Comparison of ENCODE assay signal across 6 cellular contexts in genomic region chr1:153962088-153963029, GRCh38. TPM values are rescaled to one million over a fixed set of nuclear protein-coding genes. Genes with fewer than 3 reads are reported as not detected.
DNase-seq lines count a peak whose midpoint lies in the region; ATAC-seq and TF ChIP-seq lines count a peak whose summit lies in the region.

No MANE protein-coding gene starts in this region.

- intact Hi-C loops in heart left ventricle (cut with DNase I), result no loop called here
- intact Hi-C loops in cardiac septum (cut with DNase I), result no loop called here
- intact Hi-C loops in dorsolateral prefrontal cortex (cut with DNase I), result loop anchor here in 1 of 2 donors (5.0 kb wide), 1 partner anchor 40 kb away; the partner anchor contains the start of gene GATAD2B
- intact Hi-C loops in prostate gland (cut with DNase I), result no loop called here

- H3K4me3 ChIP-seq in heart left ventricle (peak overlapping the region; percentile 58 to 91 (median 74)), dorsolateral prefrontal cortex (peak overlapping the region; percentile 65 to 98 (median 89)), prostate gland (peak overlapping the region; percentile 61 to 78)

- peak in 1 of 5 donors; percentile 57 for DNase-seq in heart left ventricle
- DNase-seq in cardiac septum (ENCODE audit: low spot score), result no peak
- no peak for DNase-seq in dorsolateral prefrontal cortex
- peak; percentile 59 for DNase-seq in prostate gland (ENCODE audit: low spot score)
- DNase-seq in stimulated activated CD4-positive, alpha-beta T cell treated with anti-CD3 and anti-CD28 coated beads, Interleukin-2, amount 100 ng/mL, for 24 hours, result no peak

- TF ChIP-seq CTCF in heart left ventricle (IDR thresholded peaks at IDR 0.05) (no peak), dorsolateral prefrontal cortex (IDR thresholded peaks at IDR 0.05 in 54 of 56, conservative IDR thresholded peaks at IDR 0.05 in 2 of 56; ENCODE audit: low read depth in 1 of 56, partially characterized antibody in 56 of 56) (no peak), prostate gland (IDR thresholded peaks at IDR 0.05) (no peak)

- ATAC-seq in heart left ventricle, result peak in 2 of 4 donors; percentile 4 to 6
- ATAC-seq in GM18517 (IDR thresholded peaks at IDR 0.05; ENCODE audit: unreplicated experiment), result no peak

- 32 to 47% (median 36%) methylated on average over 15 to 16 of the region's 16 CpGs for whole genome bisulfite sequencing in heart left ventricle, 4 donors
- WGBS in prostate gland, result 36% methylated on average over 13 of the region's 16 CpGs

- H3K9me3 ChIP-seq in heart left ventricle (no peaks in the 10 kb centered on the region), prostate gland (no peaks in the 10 kb centered on the region)

- TF ChIP-seq POLR2A in heart left ventricle (IDR thresholded peaks at IDR 0.05) (no peak), prostate gland (IDR thresholded peaks at IDR 0.05) (no peak)

- H3K27ac ChIP-seq in heart left ventricle, result peak overlapping the region; percentile 87 to 99 (median 95)
- H3K27ac ChIP-seq in dorsolateral prefrontal cortex, result peak overlapping the region; percentile 79 to 98 (median 93)
- peak overlapping the region; percentile 95 to 97 for H3K27ac ChIP-seq in prostate gland

- H3K36me3 ChIP-seq in heart left ventricle (peaks cover 0 to 24% (median 13%) of the 10 kb centered on the region in 9 donors), prostate gland (no peaks in the 10 kb centered on the region)

- peaks cover 6 to 81% (median 53%) of the 10 kb centered on the region in 12 donors for H3K4me1 ChIP-seq in heart left ventricle
- peaks cover 4% of the 10 kb centered on the region for H3K4me1 ChIP-seq in prostate gland (replicated peaks)

- H3K27me3 ChIP-seq in heart left ventricle, result no peaks in the 10 kb centered on the region
- H3K27me3 ChIP-seq in dorsolateral prefrontal cortex, result no peaks in the 10 kb centered on the region
- H3K27me3 ChIP-seq in prostate gland (replicated peaks; ENCODE audit: insufficient read depth), result no peaks in the 10 kb centered on the region

RNA-seq across cellular contexts. Expression of gene SLC39A1, which starts 1.0 kb away (rescaled TPM):
- total RNA-seq in heart left ventricle (10 to 100 TPM; 31.6 to 83.9 (median 48.4) TPM), cardiac septum (40.2 TPM), dorsolateral prefrontal cortex (10 to 100 TPM; 17.4 to 51.3 (median 26.6) TPM), prostate gland (100 to 1,000 TPM in 1 of 2 donors, 10 to 100 TPM in 1; 88.6 to 122 TPM)
- polyA plus RNA-seq in heart left ventricle, result 100 to 1,000 TPM in 1 of 2 donors, 10 to 100 TPM in 1; 32.5 to 163 TPM

RNA-seq across cellular contexts. Expression of gene CRTC2, which starts 3.9 kb away (rescaled TPM):
- 10 to 100 TPM; 11.0 to 27.8 (median 18.8) TPM for total RNA-seq in heart left ventricle
- 10 to 100 TPM; 21.4 to 25.4 TPM for polyA plus RNA-seq in heart left ventricle
- total RNA-seq in cardiac septum, result 20.6 TPM
- total RNA-seq in dorsolateral prefrontal cortex, result 10 to 100 TPM; 27.2 to 70.2 (median 45.4) TPM
- 10 to 100 TPM; 18.5 to 30.2 TPM for total RNA-seq in prostate gland

RNA-seq across cellular contexts. Expression of gene CREB3L4, which starts 5.3 kb away (rescaled TPM):
- total RNA-seq in heart left ventricle, result 1 to 10 TPM; 2.5 to 7.2 (median 4.5) TPM
- 1 to 10 TPM; 4.8 to 5.7 TPM for polyA plus RNA-seq in heart left ventricle
- 3.8 TPM for total RNA-seq in cardiac septum
- 10 to 100 TPM in 1 of 120 experiments, 1 to 10 TPM in 119; 1.5 to 11.6 (median 4.5) TPM for total RNA-seq in dorsolateral prefrontal cortex
- 100 to 1,000 TPM; 109 to 386 TPM for total RNA-seq in prostate gland

RNA-seq across cellular contexts. Expression of gene JTB, which starts 15.1 kb away (rescaled TPM):
- total RNA-seq in heart left ventricle (100 to 1,000 TPM in 3 of 9 donors, 10 to 100 TPM in 6; 55.0 to 175 (median 79.5) TPM), cardiac septum (61.7 TPM), dorsolateral prefrontal cortex (100 to 1,000 TPM in 5 of 120 experiments, 10 to 100 TPM in 115; 59.2 to 132 (median 78.9) TPM), prostate gland (100 to 1,000 TPM; 234 to 404 TPM)
- polyA plus RNA-seq in heart left ventricle, result 100 to 1,000 TPM in 1 of 2 donors, 10 to 100 TPM in 1; 87.4 to 222 TPM

RNA-seq across cellular contexts. Expression of gene DENND4B, which starts 15.8 kb away (rescaled TPM):
- total RNA-seq in heart left ventricle (10 to 100 TPM; 30.5 to 60.7 (median 40.8) TPM), cardiac septum (42.7 TPM), dorsolateral prefrontal cortex (100 to 1,000 TPM in 86 of 120 experiments, 10 to 100 TPM in 34; 81.7 to 180 (median 112) TPM), prostate gland (10 to 100 TPM; 18.1 to 28.3 TPM)
- polyA plus RNA-seq in heart left ventricle, result 10 to 100 TPM; 36.7 to 41.5 TPM

Comparison
In these comparisons a context has a peak if more than half of its experiments do, and no peak if none do; other contexts are left out.
1. RNA of gene CREB3L4, which starts 5.3 kb away (total RNA-seq): 109 to 386 TPM in prostate gland; 2.5 to 7.2 TPM in heart left ventricle, 1.5 to 11.6 TPM in dorsolateral prefrontal cortex and 3.8 TPM in cardiac septum (single experiment); every median in the first group is over 4 times any median in the second.
2. Peak in every context shown above with its lines, with median percentiles within 50 percentile points of each other: H3K27ac ChIP-seq and H3K4me3 ChIP-seq.